In the genomic region with DNA sequence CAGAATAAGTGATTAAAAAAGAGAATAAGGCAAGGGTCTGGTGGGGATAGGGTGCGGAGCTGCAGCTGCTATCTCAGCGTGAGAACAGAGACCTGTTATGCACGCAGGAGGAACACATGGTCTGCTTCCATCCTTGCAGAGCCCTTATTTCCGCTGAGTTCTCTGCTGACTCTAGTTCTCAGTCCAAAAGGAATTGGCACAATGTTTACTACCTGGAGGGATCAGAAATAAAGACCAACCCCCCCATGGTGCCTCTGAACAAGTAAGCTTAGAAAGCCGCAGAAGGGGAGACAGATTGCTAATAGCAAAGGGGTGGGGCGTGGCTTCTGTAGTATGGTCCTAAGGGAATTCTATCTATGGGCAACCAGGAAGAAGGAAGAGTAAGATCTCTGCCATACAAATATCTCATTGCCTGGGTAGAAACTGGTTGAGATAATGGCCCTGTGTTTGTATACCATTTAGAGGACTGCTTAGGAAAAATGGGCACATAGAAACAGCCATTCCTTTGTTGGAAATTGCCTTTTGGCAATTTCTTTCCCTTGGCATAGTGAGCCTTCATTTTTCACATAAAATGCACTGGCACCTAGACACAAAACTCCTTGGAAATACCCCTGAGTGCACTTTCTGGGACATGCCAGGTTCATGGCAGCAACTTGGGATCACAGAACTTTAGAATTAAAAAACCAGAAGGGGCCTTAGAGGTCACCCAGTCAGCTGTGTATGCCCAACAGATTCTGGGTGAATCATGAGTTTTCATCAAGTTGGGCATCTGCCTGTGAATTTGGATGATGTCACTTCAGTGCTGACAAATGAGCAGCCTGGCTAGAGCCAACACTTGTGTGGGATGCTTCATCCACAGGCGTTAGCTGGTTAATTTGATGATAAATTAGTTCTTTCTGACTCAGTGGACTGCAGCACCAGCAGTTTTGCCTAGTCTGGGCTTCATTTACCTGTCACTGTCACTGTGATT, we compare ENCODE assay signal across 18 cellular contexts. TPM values are rescaled to one million over a fixed set of nuclear protein-coding genes. Genes with fewer than 3 reads are reported as not detected.
DNase-seq lines count a peak whose midpoint lies in the region; TF ChIP-seq lines count a peak whose summit lies in the region.
"Had no signal": no experiment of that assay in that cellular context is flagged by ENCODE, and none has a peak within 500 bp of the region (broad histone marks: within the 10 kb centered on the region; RNA-seq: fewer than 3 reads in every experiment).

No MANE protein-coding gene starts in this region.

- intact Hi-C loops in lower leg skin (cut with DNase I; ENCODE audit: low total_unique reads) (no loop called here), vagina (cut with DNase I) (no loop called here)

- no peak overlapping the region for H3K27ac Mint-ChIP-seq in activated naive CD4-positive, alpha-beta T cell treated with anti-CD3 and anti-CD28 coated beads, Interleukin-2, amount 10 ng/mL, durations not matched to agents 7 days and 5 days
- H3K27ac Mint-ChIP-seq: activated CD4-positive, alpha-beta memory T cell treated with anti-CD3 and anti-CD28 coated beads, Interleukin-2, amount 10 ng/mL, durations not matched to agents 7 days and 5 days; activated T-helper 1 cell treated with anti-CD3 and anti-CD28 coated beads, Interleukin-12 subunit alpha, Interleukin-12 subunit beta, Interleukin-2, Interleukin-4 antibody, amounts not matched to agents 30 ng/mL and 10 ng/mL and 1 ng/mL, durations not matched to agents 14 hours and 24 hours and 36 hours; IgD-negative memory B cell; mesothelial cell of epicardium had no signal

- H3K4me1 ChIP-seq in vagina, result no peaks in the 10 kb centered on the region
- H3K4me1 ChIP-seq: colonic mucosa, tibial nerve had no signal

- CTCF ChIA-PET in activated naive CD4-positive, alpha-beta T cell treated with anti-CD3 and anti-CD28 coated beads, Interleukin-2, amount 10 ng/mL, durations not matched to agents 7 days and 5 days (lab: Charles Lee), result no interaction called here

- H3K4me1 Mint-ChIP-seq in activated naive CD4-positive, alpha-beta T cell treated with anti-CD3 and anti-CD28 coated beads, Interleukin-2, amount 10 ng/mL, durations not matched to agents 7 days and 5 days, result no peaks in the 10 kb centered on the region
- H3K4me1 Mint-ChIP-seq: activated CD4-positive, alpha-beta memory T cell treated with anti-CD3 and anti-CD28 coated beads, Interleukin-2, amount 10 ng/mL, durations not matched to agents 7 days and 5 days had no signal

- H3K27me3 Mint-ChIP-seq in activated naive CD4-positive, alpha-beta T cell treated with anti-CD3 and anti-CD28 coated beads, Interleukin-2, amount 10 ng/mL, durations not matched to agents 7 days and 5 days, result peaks cover 8% of the 10 kb centered on the region

- H3K36me3 ChIP-seq in vagina, result no peaks in the 10 kb centered on the region
- H3K36me3 ChIP-seq: colonic mucosa, tibial nerve had no signal

- no peak for TF ChIP-seq CTCF in fibroblast of mammary gland (conservative IDR thresholded peaks at IDR 0.05; ENCODE audit: control insufficient read depth, insufficient read depth, low read depth, low read length)
- no peak for TF ChIP-seq CTCF in lower leg skin (IDR thresholded peaks at IDR 0.05)
- TF ChIP-seq CTCF in vagina (IDR thresholded peaks at IDR 0.05), result no peak

- TF ChIP-seq POLR2A in lower leg skin (IDR thresholded peaks at IDR 0.05), result no peak
- no peak for TF ChIP-seq POLR2A in vagina (IDR thresholded peaks at IDR 0.05)

- no peaks in the 10 kb centered on the region for H3K9me3 ChIP-seq in vagina
- H3K9me3 ChIP-seq: colonic mucosa, SK-N-SH, tibial nerve had no signal

- H3K27ac ChIP-seq in vagina, result no peak overlapping the region
- H3K27ac ChIP-seq: colonic mucosa, tibial nerve had no signal

- H3K4me3 Mint-ChIP-seq in activated naive CD4-positive, alpha-beta T cell treated with anti-CD3 and anti-CD28 coated beads, Interleukin-2, amount 10 ng/mL, durations not matched to agents 7 days and 5 days, result no peak overlapping the region
- H3K4me3 Mint-ChIP-seq: activated CD4-positive, alpha-beta memory T cell treated with anti-CD3 and anti-CD28 coated beads, Interleukin-2, amount 10 ng/mL, durations not matched to agents 7 days and 5 days; activated T-helper 1 cell treated with anti-CD3 and anti-CD28 coated beads, Interleukin-12 subunit alpha, Interleukin-12 subunit beta, Interleukin-2, Interleukin-4 antibody, amounts not matched to agents 30 ng/mL and 10 ng/mL and 1 ng/mL, durations not matched to agents 14 hours and 24 hours and 36 hours; IgD-negative memory B cell; mesothelial cell of epicardium had no signal

- H3K4me3 ChIP-seq in fibroblast of mammary gland (ENCODE audit: control insufficient read depth, low read depth, low read length) (no peak overlapping the region), lower leg skin (ENCODE audit: low read depth, poor library complexity, severe bottlenecking) (no peak overlapping the region), vagina (no peak overlapping the region)
- H3K4me3 ChIP-seq: colonic mucosa, tibial nerve had no signal

- H3K36me3 Mint-ChIP-seq in activated naive CD4-positive, alpha-beta T cell treated with anti-CD3 and anti-CD28 coated beads, Interleukin-2, amount 10 ng/mL, durations not matched to agents 7 days and 5 days, result no peaks in the 10 kb centered on the region
- H3K36me3 Mint-ChIP-seq: IgD-negative memory B cell, mesothelial cell of epicardium had no signal

- DNase-seq in AG08395 (ENCODE audit: low spot score) (peak; percentile 6), GM03348 (ENCODE audit: low spot score) (peak; percentile 14), NCI-H2171 treated with DMSO at 0.1 percent for 48 hours (lab: John Stamatoyannopoulos, UW) (peak; percentile 99), fibroblast of mammary gland (ENCODE audit: low read depth) (peak; percentile 21), 8988T (no peak), lower leg skin (ENCODE audit: low spot score in 2 of 2) (no peak), vagina (ENCODE audit: extremely low spot score in 2 of 2) (no peak)
- no peak for DNase-seq in activated naive CD4-positive, alpha-beta T cell treated with anti-CD3 and anti-CD28 coated beads, Interleukin-2, amount 10 ng/mL, durations not matched to agents 7 days and 5 days
- DNase-seq: activated CD4-positive, alpha-beta memory T cell treated with anti-CD3 and anti-CD28 coated beads, Interleukin-2, amount 10 ng/mL, durations not matched to agents 7 days and 5 days; colonic mucosa; DMS79 treated with DMSO at 0.1 percent for 48 hours; HCEC 1CT; SK-N-SH; stimulated activated CD4-positive, alpha-beta T cell treated with anti-CD3 and anti-CD28 coated beads, Interleukin-4, amount 100 ng/mL, for 1 hour had no signal

- no peaks in the 10 kb centered on the region for H3K9me3 Mint-ChIP-seq in activated naive CD4-positive, alpha-beta T cell treated with anti-CD3 and anti-CD28 coated beads, Interleukin-2, amount 10 ng/mL, durations not matched to agents 7 days and 5 days
- H3K9me3 Mint-ChIP-seq: activated CD4-positive, alpha-beta memory T cell treated with anti-CD3 and anti-CD28 coated beads, Interleukin-2, amount 10 ng/mL, durations not matched to agents 7 days and 5 days; activated T-helper 1 cell treated with anti-CD3 and anti-CD28 coated beads, Interleukin-12 subunit alpha, Interleukin-12 subunit beta, Interleukin-2, Interleukin-4 antibody, amounts not matched to agents 30 ng/mL and 10 ng/mL and 1 ng/mL, durations not matched to agents 14 hours and 24 hours and 36 hours; mesothelial cell of epicardium had no signal

- WGBS in lower leg skin, 2 donors, result 61 to 69% methylated on average over 7 of the region's 7 CpGs

- H3K27me3 ChIP-seq in vagina, result no peaks in the 10 kb centered on the region
- H3K27me3 ChIP-seq: colonic mucosa, tibial nerve had no signal

RNA-seq across cellular contexts. Expression of a gene that starts 57.4 kb away (rescaled TPM):
- total RNA-seq in lower leg skin (under 1 TPM in 1 of 4 donors, not detected in 3; 0.06 TPM), vagina (0.98 TPM)
- total RNA-seq: activated CD4-positive, alpha-beta memory T cell treated with anti-CD3 and anti-CD28 coated beads, Interleukin-2, amount 10 ng/mL, durations not matched to agents 7 days and 5 days; activated T-helper 1 cell treated with anti-CD3 and anti-CD28 coated beads, Interleukin-12 subunit alpha, Interleukin-12 subunit beta, Interleukin-2, Interleukin-4 antibody, amounts not matched to agents 30 ng/mL and 10 ng/mL and 1 ng/mL, durations not matched to agents 14 hours and 24 hours and 36 hours had no signal

Comparison
In these comparisons a context has a peak if more than half of its experiments do, and no peak if none do; other contexts are left out.
1. DNase-seq: peak in AG08395 (single experiment), GM03348 (single experiment), NCI-H2171 treated with DMSO at 0.1 percent for 48 hours (single experiment) and fibroblast of mammary gland (single experiment); none in activated naive CD4-positive, alpha-beta T cell treated with anti-CD3 and anti-CD28 coated beads, Interleukin-2, amount 10 ng/mL, durations not matched to agents 7 days and 5 days (single experiment), 8988T (single experiment), lower leg skin (0 of 2) and vagina (0 of 2).